ENCODE assay signal across 24 cellular contexts in the genomic region with DNA sequence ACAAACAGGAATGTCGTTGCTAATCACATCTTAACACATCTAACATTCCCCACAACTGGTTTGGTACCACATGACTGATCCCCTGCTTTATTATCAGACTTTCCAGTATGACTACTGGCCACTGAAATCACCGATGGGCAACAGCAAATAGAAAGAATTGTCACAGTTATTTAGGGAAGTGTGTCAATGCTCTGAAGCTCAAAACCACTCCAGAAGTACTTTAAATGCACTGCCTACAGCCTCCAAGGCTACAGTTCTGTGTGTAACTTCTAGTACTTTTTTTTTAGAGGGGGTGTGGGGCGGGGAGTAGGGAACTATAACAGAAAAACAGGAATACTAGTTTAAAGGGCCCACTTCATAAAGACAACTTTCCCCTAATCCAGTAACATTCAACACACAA. TPM values are rescaled to one million over a fixed set of nuclear protein-coding genes. Genes with fewer than 3 reads are reported as not detected.
DNase-seq lines count a peak whose midpoint lies in the region; ATAC-seq and TF ChIP-seq lines count a peak whose summit lies in the region.
"Had no signal": no experiment of that assay in that cellular context is flagged by ENCODE, and none has a peak within 500 bp of the region (broad histone marks: within the 10 kb centered on the region; RNA-seq: fewer than 3 reads in every experiment).

No MANE protein-coding gene starts in this region.

- no peak overlapping the region for H3K4me3 Mint-ChIP-seq in T-helper 17 cell
- H3K4me3 Mint-ChIP-seq: mesothelial cell of epicardium had no signal

- intact Hi-C loops in left ventricle myocardium superior (cut with micrococcal nuclease) = no loop called here
- intact Hi-C loops in Right ventricle myocardium inferior (cut with DNase I) = no loop called here
- intact Hi-C loops in adrenal gland (cut with DNase I) = no loop called here

- H3K4me1 ChIP-seq in iPS-20b (ENCODE audit: insufficient read depth, low read length) = peaks cover 8% of the 10 kb centered on the region; the same call in 1 of the 2 replicates
- peaks cover 0 to 33% of the 10 kb centered on the region in 2 donors for H3K4me1 ChIP-seq in adrenal gland (replicated peaks in 1 of 2)
- H3K4me1 ChIP-seq: breast epithelium had no signal

- H3K27me3 ChIP-seq in iPS-20b (ENCODE audit: insufficient read depth, low read length) (no peaks in the 10 kb centered on the region), adrenal gland (no peaks in the 10 kb centered on the region)
- H3K27me3 ChIP-seq: breast epithelium, esophagus squamous epithelium, gastrocnemius medialis, thyroid gland had no signal

- H3K36me3 ChIP-seq in iPS-20b (ENCODE audit: insufficient read depth, low read depth, low read length) = peaks cover 30% of the 10 kb centered on the region
- H3K36me3 ChIP-seq in adrenal gland (replicated peaks in 1 of 2) = no peaks in the 10 kb centered on the region
- H3K36me3 ChIP-seq: breast epithelium, gastrocnemius medialis, thyroid gland had no signal

- DNase-seq in left ventricle myocardium superior (no peak), Right ventricle myocardium inferior (ENCODE audit: missing footprints) (no peak), T-helper 17 cell (no peak), adrenal gland (no peak), DMS53 (lab: John Stamatoyannopoulos, UW) (no peak)
- DNase-seq: activated gamma-delta T cell; amygdala; esophagus squamous epithelium; gastrocnemius medialis; hypothalamus; IMR-90; naive thymus-derived CD8-positive, alpha-beta T cell; NCI-H1436; NCI-H446; NCI-H82; retina; stimulated activated CD4-positive, alpha-beta T cell treated with anti-CD3 and anti-CD28 coated beads, Interleukin-4, amount 100 ng/mL, for 1 hour; stimulated activated naive CD4-positive, alpha-beta T cell treated with Interleukin-2 at 50 U/mL for 16 hours; thyroid gland had no signal

- peak overlapping the region; percentile 8 for H3K27ac ChIP-seq in iPS-20b (ENCODE audit: low read length)
- H3K27ac ChIP-seq in adrenal gland = peak overlapping the region in 1 of 5 donors; percentile 0
- H3K27ac ChIP-seq: breast epithelium, esophagus squamous epithelium, gastrocnemius medialis, thyroid gland had no signal

- no peaks in the 10 kb centered on the region for H3K27me3 Mint-ChIP-seq in T-helper 17 cell
- H3K27me3 Mint-ChIP-seq: naive thymus-derived CD8-positive, alpha-beta T cell had no signal

- no peak for TF ChIP-seq POLR2A in adrenal gland (IDR thresholded peaks at IDR 0.05)

- peaks cover 11% of the 10 kb centered on the region for H3K36me3 Mint-ChIP-seq in T-helper 17 cell (ENCODE audit: low read depth)

- WGBS in adrenal gland, 4 donors = 47 to 68% (median 51%) methylated on average over 3 of the region's 3 CpGs

- ATAC-seq in left ventricle myocardium superior (peak; percentile 51), Right ventricle myocardium inferior (no peak), T-helper 17 cell (no peak), HG03378 (IDR thresholded peaks at IDR 0.05; ENCODE audit: unreplicated experiment) (no peak)
- ATAC-seq: gastrocnemius medialis; HCT116; naive thymus-derived CD8-positive, alpha-beta T cell had no signal

- H3K4me3 ChIP-seq in iPS-20b (ENCODE audit: low read length) (no peak overlapping the region), adrenal gland (no peak overlapping the region)
- H3K4me3 ChIP-seq: breast epithelium, esophagus squamous epithelium, gastrocnemius medialis, thyroid gland had no signal

- H3K4me1 Mint-ChIP-seq in T-helper 17 cell = peaks cover 51% of the 10 kb centered on the region

- peak overlapping the region; percentile 86 for H3K27ac Mint-ChIP-seq in T-helper 17 cell

- no peaks in the 10 kb centered on the region for H3K9me3 ChIP-seq in T-helper 17 cell (ENCODE audit: control insufficient read depth, low read length, poor library complexity, severe bottlenecking)
- no peaks in the 10 kb centered on the region for H3K9me3 ChIP-seq in iPS-20b (ENCODE audit: insufficient read depth, low read depth, low read length)
- H3K9me3 ChIP-seq in adrenal gland (replicated peaks in 1 of 3) = no peaks in the 10 kb centered on the region
- H3K9me3 ChIP-seq: breast epithelium, esophagus squamous epithelium, gastrocnemius medialis, thyroid gland had no signal

- H3K9ac ChIP-seq in iPS-20b (ENCODE audit: low read depth, low read length) = no peak overlapping the region

- no peak for TF ChIP-seq CTCF in adrenal gland (IDR thresholded peaks at IDR 0.05)

RNA-seq across cellular contexts. Expression of a gene that starts 8.3 kb away (rescaled TPM):
- total RNA-seq in left ventricle myocardium superior (6.5 TPM), Right ventricle myocardium inferior (6.5 TPM), T-helper 17 cell (10 to 100 TPM in 1 of 2 donors, 1 to 10 TPM in 1; 8.9 to 14.5 TPM), adrenal gland (10 to 100 TPM in 5 of 8 donors, 1 to 10 TPM in 3; 6.1 to 17.8 (median 11.5) TPM)
- 10 to 100 TPM in 1 of 3 donors, 1 to 10 TPM in 2; 3.9 to 13.6 (median 6.0) TPM for polyA plus RNA-seq in adrenal gland
